Comparison of ENCODE assay signal across 18 cellular contexts in genomic region chr1:56958526-56958925, GRCh38. TPM values are rescaled to one million over a fixed set of nuclear protein-coding genes. Genes with fewer than 3 reads are reported as not detected.
DNase-seq lines count a peak whose midpoint lies in the region; ATAC-seq and TF ChIP-seq lines count a peak whose summit lies in the region.
"Had no signal": no experiment of that assay in that cellular context is flagged by ENCODE, and none has a peak within 500 bp of the region (broad histone marks: within the 10 kb centered on the region; RNA-seq: fewer than 3 reads in every experiment).

No MANE protein-coding gene starts in this region.

- TF ChIP-seq CTCF in cardiac muscle cell (IDR thresholded peaks at IDR 0.05; ENCODE audit: low read depth, low read length): no peak
- no peak for TF ChIP-seq CTCF in WERI-Rb-1 (IDR thresholded peaks at IDR 0.05; ENCODE audit: low read depth, low read length)

- H3K27me3 ChIP-seq in cardiac muscle cell (no peaks in the 10 kb centered on the region), WERI-Rb-1 (ENCODE audit: insufficient read depth, low read depth, severe bottlenecking) (no peaks in the 10 kb centered on the region)
- H3K27me3 ChIP-seq: testis had no signal

- DNase-seq in cardiac muscle cell (ENCODE audit: low read depth in 1 of 2, low spot score in 1 of 2) (peak; percentile 49 to 67), Right ventricle myocardium superior (no peak), WERI-Rb-1 (peak; percentile 60), iris pigment epithelial cell (ENCODE audit: low read depth) (peak; percentile 50), stromal cell of bone marrow (ENCODE audit: low read depth) (peak; percentile 7), COLO829 (ENCODE audit: low spot score) (no peak), hypothalamus (lab: John Stamatoyannopoulos, UW) (no peak)
- DNase-seq: left colon, NCI-H2029, NCI-H748 treated with DMSO at 0.1 percent for 48 hours, psoas muscle, RPMI8226, T-helper 1 cell, testis had no signal

- peak overlapping the region; percentile 66 for H3K27ac ChIP-seq in cardiac muscle cell
- no peak overlapping the region for H3K27ac ChIP-seq in WERI-Rb-1
- H3K27ac ChIP-seq: psoas muscle, testis had no signal

- H3K4me1 ChIP-seq in cardiac muscle cell (ENCODE audit: low read depth): peaks cover 19% of the 10 kb centered on the region
- H3K4me1 ChIP-seq: psoas muscle had no signal

- H3K4me3 ChIP-seq in cardiac muscle cell (no peak overlapping the region), WERI-Rb-1 (ENCODE audit: low read depth, low read length) (no peak overlapping the region)
- H3K4me3 ChIP-seq: psoas muscle, testis had no signal

- intact Hi-C loops in Right ventricle myocardium superior (cut with DNase I): no loop called here

- no peaks in the 10 kb centered on the region for H3K36me3 ChIP-seq in cardiac muscle cell
- no peaks in the 10 kb centered on the region for H3K36me3 ChIP-seq in WERI-Rb-1

- no peaks in the 10 kb centered on the region for H3K9me3 ChIP-seq in cardiac muscle cell (ENCODE audit: low read depth)
- no peaks in the 10 kb centered on the region for H3K9me3 ChIP-seq in WERI-Rb-1 (ENCODE audit: severe bottlenecking)
- H3K9me3 ChIP-seq: psoas muscle, testis had no signal

- ATAC-seq in Right ventricle myocardium superior (ENCODE audit: poor library complexity) (no peak), HG02970 (IDR thresholded peaks at IDR 0.05; ENCODE audit: low FRiP score, unreplicated experiment) (no peak)
- ATAC-seq: left colon, psoas muscle had no signal

RNA-seq across cellular contexts. Expression of gene C8B, which starts 7.3 kb away (rescaled TPM):
- total RNA-seq in cardiac muscle cell (not detected in 2 replicates), Right ventricle myocardium superior (not detected)
- not detected in 2 replicates for polyA plus RNA-seq in cardiac muscle cell
- total RNA-seq: A172, left colon, LHCN-M2, myocyte, psoas muscle had no signal
- polyA plus RNA-seq: psoas muscle had no signal

Comparison
In these comparisons a context has a peak if more than half of its experiments do, and no peak if none do; other contexts are left out.
1. DNase-seq: peak in cardiac muscle cell (2 of 2), WERI-Rb-1 (single experiment), iris pigment epithelial cell (single experiment) and stromal cell of bone marrow (single experiment); none in Right ventricle myocardium superior (single experiment), COLO829 (single experiment) and hypothalamus (0 of 51).